22 cellular contexts compared by ENCODE assay signal in genomic region chr3:184789314-184789998, GRCh38.
"Had no signal": no experiment of that assay in that cellular context is flagged by ENCODE, and none has a peak within 500 bp of the region (broad histone marks: within the 10 kb centered on the region; RNA-seq: fewer than 3 reads in every experiment).

No MANE protein-coding gene starts in this region.

- H3K9me3 Mint-ChIP-seq: activated naive CD8-positive, alpha-beta T cell treated with anti-CD3 and anti-CD28 coated beads, Interleukin-2, amount 50 U/mL, for 24 hours; activated T-helper 1 cell treated with anti-CD3 and anti-CD28 coated beads, Interleukin-12 subunit alpha, Interleukin-12 subunit beta, Interleukin-2, Interleukin-4 antibody, amounts not matched to agents 30 ng/mL and 10 ng/mL and 1 ng/mL, durations not matched to agents 14 hours and 24 hours and 36 hours; brain; naive thymus-derived CD8-positive, alpha-beta T cell had no signal

- H3K9me3 ChIP-seq: left lung, psoas muscle, right atrium auricular region, upper lobe of right lung had no signal

- H3K27me3 ChIP-seq: left lung, right atrium auricular region, upper lobe of right lung had no signal

- ATAC-seq: activated CD8-positive, alpha-beta T cell treated with anti-CD3 and anti-CD28 coated beads, Interleukin-2, amount 10 ng/mL, durations not matched to agents 7 days and 5 days; activated naive CD8-positive, alpha-beta T cell treated with anti-CD3 and anti-CD28 coated beads, Interleukin-2, amount 50 U/mL, for 24 hours; left lung; naive thymus-derived CD8-positive, alpha-beta T cell; stimulated activated naive CD8-positive, alpha-beta T cell treated with anti-CD3 and anti-CD28 coated beads, Interleukin-15, Interleukin-2, amounts not matched to agents 100 U/mL and 50 U/mL, for 24 hours; upper lobe of right lung had no signal

- H3K4me3 ChIP-seq: left lung, lung, psoas muscle, right atrium auricular region, upper lobe of right lung had no signal

- H3K27ac ChIP-seq: foreskin keratinocyte, left lung, psoas muscle, right atrium auricular region, upper lobe of right lung, VCaP had no signal

- H3K36me3 Mint-ChIP-seq: brain; naive thymus-derived CD8-positive, alpha-beta T cell had no signal

- H3K4me3 Mint-ChIP-seq: activated CD8-positive, alpha-beta T cell treated with anti-CD3 and anti-CD28 coated beads, Interleukin-2, amount 10 ng/mL, durations not matched to agents 7 days and 5 days; activated naive CD8-positive, alpha-beta T cell treated with anti-CD3 and anti-CD28 coated beads, Interleukin-2, amount 50 U/mL, for 24 hours; activated T-helper 1 cell treated with anti-CD3 and anti-CD28 coated beads, Interleukin-12 subunit alpha, Interleukin-12 subunit beta, Interleukin-2, Interleukin-4 antibody, amounts not matched to agents 30 ng/mL and 10 ng/mL and 1 ng/mL, durations not matched to agents 14 hours and 24 hours and 36 hours; brain; naive thymus-derived CD8-positive, alpha-beta T cell had no signal

- H3K27ac Mint-ChIP-seq: activated CD8-positive, alpha-beta T cell treated with anti-CD3 and anti-CD28 coated beads, Interleukin-2, amount 10 ng/mL, durations not matched to agents 7 days and 5 days; activated naive CD8-positive, alpha-beta T cell treated with anti-CD3 and anti-CD28 coated beads, Interleukin-2, amount 50 U/mL, for 24 hours; activated T-helper 1 cell treated with anti-CD3 and anti-CD28 coated beads, Interleukin-12 subunit alpha, Interleukin-12 subunit beta, Interleukin-2, Interleukin-4 antibody, amounts not matched to agents 30 ng/mL and 10 ng/mL and 1 ng/mL, durations not matched to agents 14 hours and 24 hours and 36 hours; brain; naive thymus-derived CD8-positive, alpha-beta T cell had no signal

- DNase-seq: activated CD4-positive, alpha-beta T cell treated with anti-CD3 and anti-CD28 coated beads, Interleukin-2, amount 50 U/mL, for 1 hour; activated CD4-positive, CD25-positive, alpha-beta regulatory T cell treated with anti-CD3 and anti-CD28 coated beads, Interleukin-2, amount 50 U/mL, for 72 hours; activated CD8-positive, alpha-beta T cell treated with anti-CD3 and anti-CD28 coated beads, Interleukin-2, amount 10 ng/mL, durations not matched to agents 7 days and 5 days; activated gamma-delta T cell; activated naive CD4-positive, alpha-beta T cell treated with anti-CD3 and anti-CD28 coated beads, Interleukin-2, amount 50 U/mL, for 16 hours; activated naive CD8-positive, alpha-beta T cell treated with anti-CD3 and anti-CD28 coated beads, Interleukin-2, amount 50 U/mL, for 24 hours; dermis blood vessel endothelial cell; effector CD8-positive, alpha-beta T cell; left lung; naive thymus-derived CD8-positive, alpha-beta T cell; psoas muscle; stimulated activated CD4-positive, alpha-beta T cell treated with anti-CD3 and anti-CD28 coated beads, Interleukin-12 subunit alpha, Interleukin-12 subunit beta, amount 100 ng/mL, for 4 hours; stimulated activated CD4-positive, alpha-beta T cell treated with anti-CD3 and anti-CD28 coated beads, Interleukin-4, amount 100 ng/mL, for 4 hours; stimulated activated naive CD8-positive, alpha-beta T cell treated with anti-CD3 and anti-CD28 coated beads, Interleukin-15, Interleukin-2, amounts not matched to agents 100 U/mL and 50 U/mL, for 24 hours; T-helper 2 cell; upper lobe of right lung had no signal

- H3K36me3 ChIP-seq: left lung, right atrium auricular region, upper lobe of right lung had no signal
